In genomic region chr2:64228126-64228678, GRCh38 we compare ENCODE assay signal across 8 cellular contexts.
DNase-seq lines count a peak whose midpoint lies in the region; ATAC-seq and TF ChIP-seq lines count a peak whose summit lies in the region.

No MANE protein-coding gene starts in this region.

- intact Hi-C loops in psoas muscle (cut with DNase I) = no loop called here

- H3K4me3 ChIP-seq in GM12875 (ENCODE audit: low read depth, low read length) (peak overlapping the region; percentile 50), astrocyte of the cerebellum (ENCODE audit: low read depth, low read length) (peak overlapping the region; percentile 35), hepatocyte (peak overlapping the region; percentile 18), psoas muscle (peak overlapping the region; percentile 67)

- in situ Hi-C loops in astrocyte of the cerebellum (cut with HindIII; ENCODE audit: low sequenced_read_pairs) = no loop called here

- H2AFZ ChIP-seq in hepatocyte = peak overlapping the region; percentile 40

- H3K27me3 ChIP-seq in hepatocyte (no peaks in the 10 kb centered on the region), psoas muscle (ENCODE audit: insufficient read depth in 3 of 3, low read length in 2 of 3) (no peaks in the 10 kb centered on the region)

- H4K20me1 ChIP-seq in hepatocyte (ENCODE audit: insufficient read depth, poor library complexity, severe bottlenecking) = no peaks in the 10 kb centered on the region

- 2% methylated on average over 26 of the region's 26 CpGs for WGBS in hepatocyte (ENCODE audit: low lambda C conversion rate, missing lambda C conversion rate)
- WGBS in psoas muscle, 3 donors = 0 to 1% (median 0%) methylated on average over 26 of the region's 26 CpGs

- peak; percentile 97 for ATAC-seq in HG02610 (IDR thresholded peaks at IDR 0.05; ENCODE audit: unreplicated experiment)
- peak; percentile 89 to 99 (median 94) for ATAC-seq in psoas muscle

- H3K27ac ChIP-seq in hepatocyte (peak overlapping the region; percentile 81), psoas muscle (peak overlapping the region; percentile 72)

- H3K4me2 ChIP-seq in hepatocyte = peak overlapping the region; percentile 76

- no peaks in the 10 kb centered on the region for H3K79me2 ChIP-seq in hepatocyte

- H3K9me3 ChIP-seq in hepatocyte (ENCODE audit: low read depth) (no peaks in the 10 kb centered on the region), psoas muscle (no peaks in the 10 kb centered on the region)

- H3K9me2 ChIP-seq in hepatocyte (replicated peaks; ENCODE audit: insufficient read depth) = no peaks in the 10 kb centered on the region

- DNase-seq in NCI-H1092 (lab: John Stamatoyannopoulos, UW) = peak; percentile 72
- DNase-seq in T follicular helper cell (ENCODE audit: low read depth) = peak; percentile 30
- no peak for DNase-seq in astrocyte of the cerebellum (ENCODE audit: low read depth)
- DNase-seq in hepatocyte (ENCODE audit: low spot score) = peak; percentile 90
- peak; percentile 79 to 88 for DNase-seq in psoas muscle
- no peak for DNase-seq in NK-92 treated with Interleukin-12 subunit alpha and Interleukin-12 subunit beta, amount 100 ng/mL, for 24 hours (lab: John Stamatoyannopoulos, UW)

- H3K36me3 ChIP-seq in hepatocyte (replicated peaks; ENCODE audit: insufficient read depth, low read depth) (no peaks in the 10 kb centered on the region), psoas muscle (ENCODE audit: insufficient read depth in 1 of 2, low read depth in 1 of 2) (no peaks in the 10 kb centered on the region)

- TF ChIP-seq CTCF in GM12875 (IDR thresholded peaks at IDR 0.05; ENCODE audit: borderline replicate concordance, insufficient read depth, low read depth, low read length) (0 out of 2 replicates have a peak, but pooled peaks have one; percentile 3), astrocyte of the cerebellum (IDR thresholded peaks at IDR 0.05; ENCODE audit: low read depth, low read length, missing control alignments) (no peak), hepatocyte (IDR thresholded peaks at IDR 0.05; ENCODE audit: poor library complexity) (no peak), psoas muscle (IDR thresholded peaks at IDR 0.05) (no peak)

- H3K4me1 ChIP-seq in hepatocyte (ENCODE audit: insufficient read depth) (peaks cover 13% of the 10 kb centered on the region), psoas muscle (no peaks in the 10 kb centered on the region)

Comparison
In these comparisons a context has a peak if more than half of its experiments do, and no peak if none do; other contexts are left out.
1. DNase-seq: peak in NCI-H1092 (single experiment), T follicular helper cell (single experiment), hepatocyte (single experiment) and psoas muscle (2 of 2); none in astrocyte of the cerebellum (single experiment) and NK-92 treated with Interleukin-12 subunit alpha and Interleukin-12 subunit beta, amount 100 ng/mL, for 24 hours (single experiment).
2. Peak in every context shown above with its lines, with median percentiles within 50 percentile points of each other: H3K4me3 ChIP-seq.